Comparison of ENCODE assay signal across 8 cellular contexts in genomic region chr17:78377858-78378224, GRCh38. TPM values are rescaled to one million over a fixed set of nuclear protein-coding genes. Genes with fewer than 3 reads are reported as not detected.
DNase-seq lines count a peak whose midpoint lies in the region; ATAC-seq and TF ChIP-seq lines count a peak whose summit lies in the region.

No MANE protein-coding gene starts in this region.

- peaks cover 65% of the 10 kb centered on the region for H3K4me1 ChIP-seq in GM23248 (ENCODE audit: insufficient read depth)

- no peak overlapping the region for H3K27ac Mint-ChIP-seq in T-helper 17 cell

- DNase-seq in GM23248 = no peak
- no peak for DNase-seq in T-helper 17 cell
- DNase-seq in fibroblast of the aortic adventitia (ENCODE audit: low read depth) = no peak
- DNase-seq in retinal pigment epithelial cell (ENCODE audit: low read depth) = no peak
- DNase-seq in amygdala (lab: John Stamatoyannopoulos, UW) = no peak
- no peak for DNase-seq in NCI-H1694 (lab: John Stamatoyannopoulos, UW)
- no peak for DNase-seq in LoVo (ENCODE audit: low spot score)

- peak overlapping the region; percentile 99 for H3K9ac ChIP-seq in GM23248

- H3K4me3 ChIP-seq in GM23248 (peak overlapping the region; percentile 94), fibroblast of the aortic adventitia (ENCODE audit: low read depth, low read length) (peak overlapping the region; percentile 88), retinal pigment epithelial cell (ENCODE audit: low read length) (peak overlapping the region; percentile 87)

- in situ Hi-C loops in GM23248 (cut with MboI) = no loop called here

- H3K9me2 ChIP-seq in GM23248 (ENCODE audit: insufficient read depth) = no peaks in the 10 kb centered on the region

- no peaks in the 10 kb centered on the region for H3K36me3 Mint-ChIP-seq in T-helper 17 cell (ENCODE audit: low read depth)

- H3K79me2 ChIP-seq in GM23248 (ENCODE audit: insufficient read depth) = peaks cover 41% of the 10 kb centered on the region

- peak overlapping the region; percentile 80 for H2AFZ ChIP-seq in GM23248

- no peaks in the 10 kb centered on the region for H3K27me3 ChIP-seq in GM23248 (replicated peaks; ENCODE audit: insufficient read depth)

- H4K20me1 ChIP-seq in GM23248 (ENCODE audit: insufficient read depth) = no peaks in the 10 kb centered on the region

- H3K4me1 Mint-ChIP-seq in T-helper 17 cell = peaks cover 37% of the 10 kb centered on the region

- TF ChIP-seq CTCF in fibroblast of the aortic adventitia (IDR thresholded peaks at IDR 0.05; ENCODE audit: insufficient read depth, low read length) (no peak), retinal pigment epithelial cell (conservative IDR thresholded peaks at IDR 0.05; ENCODE audit: low read depth, low read length) (no peak)

- peaks cover 76% of the 10 kb centered on the region for H3F3A ChIP-seq in GM23248 (ENCODE audit: insufficient read depth)

- H3K9me3 ChIP-seq in GM23248 (ENCODE audit: low read depth) = no peaks in the 10 kb centered on the region
- no peaks in the 10 kb centered on the region for H3K9me3 ChIP-seq in T-helper 17 cell (ENCODE audit: control insufficient read depth, low read length, poor library complexity, severe bottlenecking)

- peak overlapping the region; percentile 94 for H3K4me3 Mint-ChIP-seq in T-helper 17 cell

- WGBS in GM23248 (ENCODE audit: low coverage in 1 of 2, low lambda C conversion rate in 2 of 2, missing lambda C conversion rate in 2 of 2), 2 experiments = 47 to 59% methylated on average over 14 of the region's 14 CpGs

- peaks cover 3% of the 10 kb centered on the region for H3K27me3 Mint-ChIP-seq in T-helper 17 cell

- ATAC-seq in T-helper 17 cell = no peak
- no peak for ATAC-seq in HG03571 (IDR thresholded peaks at IDR 0.05; ENCODE audit: unreplicated experiment)

- H3K36me3 ChIP-seq in GM23248 (ENCODE audit: low read depth) = no peaks in the 10 kb centered on the region

- peak overlapping the region; percentile 99 for H3K27ac ChIP-seq in GM23248

- H3K4me2 ChIP-seq in GM23248 (ENCODE audit: unreplicated experiment) = peak overlapping the region; percentile 80

RNA-seq across cellular contexts. Expression of gene PGS1, which starts 0.6 kb away (rescaled TPM):
- total RNA-seq in GM23248 (2014; rRNA removed; shearing (Covaris generic)) = 31.4 and 32.5 TPM in 2 replicates
- 28.6 and 30.2 TPM in 2 replicates for polyA plus RNA-seq in GM23248 (2016; fragmentation: Nextera tagmentation; extraction: Ambion mirVana)
- total RNA-seq in T-helper 17 cell = 10 to 100 TPM; 47.5 to 54.9 TPM
- total RNA-seq in fibroblast of the aortic adventitia (ENCODE audit: low replicate concordance) = 13.9 and 40.2 TPM in 2 replicates

RNA-seq across cellular contexts. Expression of gene SOCS3, which starts 18.0 kb away (rescaled TPM):
- total RNA-seq in GM23248 (2014; rRNA removed; shearing (Covaris generic)) = 47.8 and 50.6 TPM in 2 replicates
- polyA plus RNA-seq in GM23248 (2016; fragmentation: Nextera tagmentation; extraction: Ambion mirVana) = 31.2 and 31.5 TPM in 2 replicates
- total RNA-seq in T-helper 17 cell (100 to 1,000 TPM; 119 to 197 TPM), fibroblast of the aortic adventitia (ENCODE audit: low replicate concordance) (26.0 and 50.6 TPM in 2 replicates)
